In genomic region chr4:65645185-65645584, GRCh38 we compare ENCODE assay signal across 1 cellular context.
TF ChIP-seq lines count a peak whose summit lies in the region.

No MANE protein-coding gene starts in this region.

TF ChIP-seq in H1, 55 proteins besides CTCF, POLR2A, EP300 and RAD21:
- TF ChIP-seq TEAD4 (IDR thresholded peaks at IDR 0.05; ENCODE audit: low read depth, low read length): peak; percentile 76; the same call in 1 of the 2 replicates
- no peak for TF ChIP-seq ASH2L (IDR thresholded peaks at IDR 0.05; ENCODE audit: low read length)
